1 cellular context compared by ENCODE assay signal in genomic region chr5:175868348-175868723, GRCh38.
A peak's percentile ranks its signal among the peaks of the same experiment; 100 is the strongest.
TF ChIP-seq lines count a peak whose summit lies in the region.

No MANE protein-coding gene starts in this region.

TF ChIP-seq in HepG2, 621 proteins besides CTCF, POLR2A, EP300 and RAD21 (continues in another document):
- TF ChIP-seq ZNF687 (CRISPR knock-in tag; IDR thresholded peaks at IDR 0.05) = no peak
- TF ChIP-seq TARDBP (CRISPR knock-in tag; IDR thresholded peaks at IDR 0.05) = 0 out of 2 replicates have a peak, but pooled peaks have one; percentile 2
- TF ChIP-seq HOXA3 (CRISPR knock-in tag; IDR thresholded peaks at IDR 0.05) = no peak
- TF ChIP-seq GMEB1 (CRISPR knock-in tag; IDR thresholded peaks at IDR 0.05; ENCODE audit: borderline replicate concordance) = no peak
- 0 out of 2 replicates have a peak, but pooled peaks have one; percentile 3 for TF ChIP-seq THAP11 (CRISPR knock-in tag; IDR thresholded peaks at IDR 0.05)
- TF ChIP-seq RORA (CRISPR knock-in tag; IDR thresholded peaks at IDR 0.05) = no peak
- no peak for TF ChIP-seq CSRNP1 (CRISPR knock-in tag; IDR thresholded peaks at IDR 0.05)
- TF ChIP-seq ZNF205 (CRISPR knock-in tag; IDR thresholded peaks at IDR 0.05) = no peak
- no peak for TF ChIP-seq NFKB2 (CRISPR knock-in tag; IDR thresholded peaks at IDR 0.05; ENCODE audit: borderline replicate concordance)
- TF ChIP-seq ZNF556 (CRISPR knock-in tag; IDR thresholded peaks at IDR 0.05; ENCODE audit: borderline replicate concordance) = 0 out of 2 replicates have a peak, but pooled peaks have one; percentile 9
- TF ChIP-seq ZNF383 (CRISPR knock-in tag; IDR thresholded peaks at IDR 0.05; ENCODE audit: borderline replicate concordance) = no peak
- TF ChIP-seq ZNF282 (IDR thresholded peaks at IDR 0.05; ENCODE audit: partially characterized antibody) = no peak
- no peak for TF ChIP-seq ZNF749 (CRISPR knock-in tag; IDR thresholded peaks at IDR 0.05; ENCODE audit: borderline replicate concordance)
- 0 out of 2 replicates have a peak, but pooled peaks have one; percentile 11 for TF ChIP-seq PAXIP1 (CRISPR knock-in tag; conservative IDR thresholded peaks at IDR 0.05)
- TF ChIP-seq RXRA (CRISPR knock-in tag; IDR thresholded peaks at IDR 0.05) = no peak
- no peak for TF ChIP-seq ZNF652 (CRISPR knock-in tag; IDR thresholded peaks at IDR 0.05; ENCODE audit: borderline replicate concordance, low read depth)
- no peak for TF ChIP-seq ZNF17 (CRISPR knock-in tag; IDR thresholded peaks at IDR 0.05)
- no peak for TF ChIP-seq MYNN (CRISPR knock-in tag; IDR thresholded peaks at IDR 0.05; ENCODE audit: low read depth)
- peak; percentile 75; the same call in 1 of the 2 replicates for TF ChIP-seq ZC3H4 (CRISPR knock-in tag; IDR thresholded peaks at IDR 0.05; ENCODE audit: borderline replicate concordance)
- TF ChIP-seq ARNTL (CRISPR knock-in tag; IDR thresholded peaks at IDR 0.05) = no peak
- no peak for TF ChIP-seq ZNF597 (CRISPR knock-in tag; IDR thresholded peaks at IDR 0.05)
- TF ChIP-seq ZNF598 (CRISPR knock-in tag; IDR thresholded peaks at IDR 0.05; ENCODE audit: borderline replicate concordance) = no peak
- no peak for TF ChIP-seq NR3C1 (CRISPR knock-in tag; IDR thresholded peaks at IDR 0.05)
- TF ChIP-seq XBP1 (CRISPR knock-in tag; IDR thresholded peaks at IDR 0.05) = no peak
- no peak for TF ChIP-seq ZNF33B (CRISPR knock-in tag; IDR thresholded peaks at IDR 0.05)
- TF ChIP-seq SMYD3 (CRISPR knock-in tag; IDR thresholded peaks at IDR 0.05) = 0 out of 2 replicates have a peak, but pooled peaks have one; percentile 11
- 0 out of 2 replicates have a peak, but pooled peaks have one; percentile 28 for TF ChIP-seq ARID2 (CRISPR knock-in tag; IDR thresholded peaks at IDR 0.05; ENCODE audit: borderline replicate concordance)
- no peak for TF ChIP-seq ZNF318 (CRISPR knock-in tag; IDR thresholded peaks at IDR 0.05)
- TF ChIP-seq U2AF2 (IDR thresholded peaks at IDR 0.05; ENCODE audit: low read depth, low read length) = no peak
- TF ChIP-seq ZNF251 (CRISPR knock-in tag; IDR thresholded peaks at IDR 0.05) = no peak
- TF ChIP-seq FOXC1 (CRISPR knock-in tag; IDR thresholded peaks at IDR 0.05; ENCODE audit: borderline replicate concordance) = no peak
- no peak for TF ChIP-seq TBX3 (IDR thresholded peaks at IDR 0.05; ENCODE audit: borderline replicate concordance)
- TF ChIP-seq FUBP1 (CRISPR knock-in tag; IDR thresholded peaks at IDR 0.05; ENCODE audit: borderline replicate concordance) = no peak
- TF ChIP-seq ZMYM2 (CRISPR knock-in tag; IDR thresholded peaks at IDR 0.05) = 0 out of 2 replicates have a peak, but pooled peaks have one; percentile 29
- TF ChIP-seq ZNF451 (CRISPR knock-in tag; IDR thresholded peaks at IDR 0.05) = no peak
- 0 out of 2 replicates have a peak, but pooled peaks have one; percentile 12 for TF ChIP-seq ZMAT3 (CRISPR knock-in tag; conservative IDR thresholded peaks at IDR 0.05)
- no peak for TF ChIP-seq ZNF44 (CRISPR knock-in tag; IDR thresholded peaks at IDR 0.05)
- TF ChIP-seq ZNF460 (CRISPR knock-in tag; IDR thresholded peaks at IDR 0.05; ENCODE audit: borderline replicate concordance) = no peak
